Comparison of ENCODE assay signal across 11 cellular contexts in the genomic region with DNA sequence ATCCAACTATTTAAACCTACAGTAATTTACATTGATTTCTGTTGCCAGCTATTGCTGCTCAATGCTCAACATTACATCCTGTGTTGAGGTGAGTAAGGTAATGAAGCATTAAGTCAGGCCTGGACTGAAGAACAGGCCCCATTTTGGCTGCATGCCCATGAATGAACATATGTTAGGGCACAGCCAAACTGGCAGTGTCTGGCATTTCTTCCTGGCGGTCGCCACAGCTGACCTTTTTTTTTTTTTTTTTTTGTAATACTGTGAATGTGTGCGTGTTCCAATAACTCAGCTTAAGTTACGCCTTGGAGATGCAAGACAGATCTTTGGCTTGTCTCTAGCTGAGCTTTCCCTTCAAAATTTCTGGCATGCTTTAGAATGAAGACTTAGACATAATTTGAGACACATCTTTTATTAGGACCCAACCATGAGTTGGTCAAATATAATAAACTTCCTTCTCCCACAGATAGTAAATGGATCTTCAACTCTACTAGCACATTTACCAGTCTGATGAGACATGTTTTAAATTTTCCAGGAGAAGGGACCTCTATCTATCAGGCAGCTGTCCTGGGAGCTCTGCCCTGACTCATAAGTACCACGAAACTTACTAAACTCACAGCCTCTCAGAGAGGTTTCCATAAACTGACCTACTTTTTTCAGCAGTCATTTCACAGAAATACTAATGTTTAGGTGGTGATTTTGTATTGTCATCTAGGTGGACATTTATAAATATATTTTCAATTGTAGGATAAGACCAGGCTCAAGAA.
DNase-seq lines count a peak whose midpoint lies in the region; ATAC-seq and TF ChIP-seq lines count a peak whose summit lies in the region.
"Had no signal": no experiment of that assay in that cellular context is flagged by ENCODE, and none has a peak within 500 bp of the region (broad histone marks: within the 10 kb centered on the region; RNA-seq: fewer than 3 reads in every experiment).

No MANE protein-coding gene starts in this region.

- no peak for ATAC-seq in GM18907 (IDR thresholded peaks at IDR 0.05; ENCODE audit: unreplicated experiment)
- no peak for ATAC-seq in GM21619 (IDR thresholded peaks at IDR 0.05; ENCODE audit: unreplicated experiment)

- TF ChIP-seq CTCF in type B pancreatic cell (conservative IDR thresholded peaks at IDR 0.05) = no peak

- no peak overlapping the region for H3K4me3 Mint-ChIP-seq in type B pancreatic cell

- H3K4me1 Mint-ChIP-seq in type B pancreatic cell (ENCODE audit: unreplicated experiment) = no peaks in the 10 kb centered on the region

- peak; percentile 68 for DNase-seq in EH (ENCODE audit: low read depth)
- DNase-seq in MV-4-11 (lab: John Stamatoyannopoulos, UW) = peak; percentile 25
- peak; percentile 61 for DNase-seq in astrocyte of the hippocampus (ENCODE audit: low read depth, low spot score)
- peak; percentile 27 for DNase-seq in left kidney (ENCODE audit: low read depth, low spot score)
- DNase-seq in type B pancreatic cell (ENCODE audit: extremely low spot score, unreplicated experiment) = no peak
- no peak for DNase-seq in NCI-H510A (lab: John Stamatoyannopoulos, UW)
- DNase-seq: activated CD4-positive, alpha-beta T cell treated with anti-CD3 and anti-CD28 coated beads for 48 hours; heart left ventricle; KBM-7 had no signal

- H3K9me3 Mint-ChIP-seq in type B pancreatic cell = peaks cover 6% of the 10 kb centered on the region

- H3K36me3 Mint-ChIP-seq in type B pancreatic cell = no peaks in the 10 kb centered on the region

- H3K27ac Mint-ChIP-seq in type B pancreatic cell = no peak overlapping the region

- H3K27me3 Mint-ChIP-seq in type B pancreatic cell = no peaks in the 10 kb centered on the region

Comparison
In these comparisons a context has a peak if more than half of its experiments do, and no peak if none do; other contexts are left out.
1. DNase-seq: peak in EH (single experiment), MV-4-11 (single experiment), astrocyte of the hippocampus (single experiment) and left kidney (single experiment); none in type B pancreatic cell (single experiment) and NCI-H510A (single experiment).